ENCODE assay signal across 30 cellular contexts in the genomic region with DNA sequence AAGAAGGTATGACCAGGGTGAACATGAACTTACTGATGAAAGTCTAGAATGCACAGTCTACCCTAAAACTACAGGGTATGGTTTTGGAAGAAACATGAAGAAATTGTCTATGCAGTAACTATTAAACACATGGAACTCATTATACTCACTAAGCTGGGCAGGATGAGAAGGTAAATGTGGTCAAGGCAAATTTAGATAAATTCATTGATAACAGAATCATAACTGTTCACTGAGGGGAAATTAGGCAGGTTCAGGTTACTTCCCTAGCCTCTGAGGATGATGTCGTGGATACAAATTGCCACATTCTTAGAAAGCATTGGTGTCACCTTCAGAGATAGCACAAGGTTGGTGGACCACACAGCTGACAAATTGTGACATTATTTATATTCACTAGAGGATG.
"Had no signal": no experiment of that assay in that cellular context is flagged by ENCODE, and none has a peak within 500 bp of the region (broad histone marks: within the 10 kb centered on the region; RNA-seq: fewer than 3 reads in every experiment).

No MANE protein-coding gene starts in this region.

- ATAC-seq: activated CD8-positive, alpha-beta T cell treated with anti-CD3 and anti-CD28 coated beads for 36 hours; activated naive CD4-positive, alpha-beta T cell treated with anti-CD3 and anti-CD28 coated beads, Interleukin-2, amount 50 U/mL, for 72 hours; activated T-cell treated with anti-CD3 and anti-CD28 coated beads, Interleukin-2, amount 50 U/mL, for 4 hours; activated T-cell treated with anti-CD3 and anti-CD28 coated beads, Interleukin-2, amount 50 U/mL, for 72 hours; activated T-helper 17 cell treated with anti-CD3 and anti-CD28 coated beads, Interleukin-2, amount 50 U/mL, for 72 hours; body of pancreas had no signal

- H3K4me3 ChIP-seq: adrenal gland, body of pancreas, breast epithelium had no signal

- H3K27me3 ChIP-seq: body of pancreas, brain microvascular endothelial cell had no signal

- H3K4me1 ChIP-seq: adrenal gland, body of pancreas, breast epithelium had no signal

- H3K27ac ChIP-seq: adrenal gland, body of pancreas, brain microvascular endothelial cell, breast epithelium, VCaP had no signal

- H3K36me3 ChIP-seq: adrenal gland, brain microvascular endothelial cell, breast epithelium had no signal

- H3K9me3 ChIP-seq: adrenal gland, body of pancreas, breast epithelium had no signal

- DNase-seq: activated B cell treated with CpG ODN at 0.5 μM for 24 hours; activated CD4-positive, alpha-beta memory T cell treated with anti-CD3 and anti-CD28 coated beads for 36 hours; activated CD4-positive, alpha-beta T cell treated with anti-CD3 and anti-CD28 coated beads for 4 hours; activated CD4-positive, alpha-beta T cell treated with anti-CD3 and anti-CD28 coated beads, Interleukin-2, amount 10 ng/mL, durations not matched to agents 24 days and 14 days; activated CD4-positive, alpha-beta T cell treated with anti-CD3 and anti-CD28 coated beads, Interleukin-2, amount 50 U/mL, for 1 hour; activated CD4-positive, alpha-beta T cell treated with anti-CD3 and anti-CD28 coated beads, Interleukin-2, amount 50 U/mL, for 4 hours; activated CD4-positive, CD25-positive, alpha-beta regulatory T cell treated with anti-CD3 and anti-CD28 coated beads, Interleukin-2, amount 50 U/mL, for 72 hours; activated CD8-positive, alpha-beta memory T cell treated with anti-CD3 and anti-CD28 coated beads, Interleukin-2, amount 50 U/mL, for 4 hours; activated CD8-positive, alpha-beta T cell treated with anti-CD3 and anti-CD28 coated beads for 36 hours; activated effector memory CD4-positive, alpha-beta T cell treated with anti-CD3 and anti-CD28 coated beads, Interleukin-2, amount 50 U/mL, for 16 hours; activated gamma-delta T cell treated with Interleukin-2 at 50 U/mL for 16 hours; activated naive CD4-positive, alpha-beta T cell; activated naive CD4-positive, alpha-beta T cell treated with anti-CD3 and anti-CD28 coated beads for 36 hours; activated naive CD4-positive, alpha-beta T cell treated with anti-CD3 and anti-CD28 coated beads, Interleukin-2, amount 50 U/mL, for 16 hours; activated naive CD8-positive, alpha-beta T cell treated with anti-CD3 and anti-CD28 coated beads for 36 hours; activated T-cell treated with anti-CD3 and anti-CD28 coated beads for 4 hours; activated T-cell treated with anti-CD3 and anti-CD28 coated beads, Interleukin-2, amount 50 U/mL, for 1 hour; activated T-cell treated with anti-CD3 and anti-CD28 coated beads, Interleukin-2, amount 50 U/mL, for 4 hours; activated T-cell treated with anti-CD3 and anti-CD28 coated beads, Interleukin-2, amount 50 U/mL, for 72 hours; adrenal gland; amniotic stem cell; aorta; body of pancreas; brain microvascular endothelial cell; central memory CD4-positive, alpha-beta T cell; T-helper 9 cell had no signal
